In genomic region chr22:28892175-28892731, GRCh38 we compare ENCODE assay signal across 17 cellular contexts. TPM values are rescaled to one million over a fixed set of nuclear protein-coding genes. Genes with fewer than 3 reads are reported as not detected.
A peak's percentile ranks its signal among the peaks of the same experiment; 100 is the strongest.
DNase-seq lines count a peak whose midpoint lies in the region; ATAC-seq, FAIRE-seq and TF ChIP-seq lines count a peak whose summit lies in the region.
"Had no signal": no experiment of that assay in that cellular context is flagged by ENCODE, and none has a peak within 500 bp of the region (broad histone marks: within the 10 kb centered on the region; RNA-seq: fewer than 3 reads in every experiment).

No MANE protein-coding gene starts in this region.

- no peak for TF ChIP-seq RAD21 in K562 (CRISPR knock-in tag; conservative IDR thresholded peaks at IDR 0.05 in 1 of 2, IDR thresholded peaks at IDR 0.05 in 1 of 2)

- H3K27me3 Mint-ChIP-seq in stimulated activated naive CD8-positive, alpha-beta T cell treated with anti-CD3 and anti-CD28 coated beads, Interleukin-15, amount 100 ng/mL, for 72 hours, result peaks cover 28% of the 10 kb centered on the region

- in situ Hi-C loops in K562 (cut with MboI), result no loop called here
- in situ Hi-C loops in G401 (cut with HindIII; ENCODE audit: low sequenced_read_pairs), result no loop called here

- POLR2A ChIA-PET in K562 (lab: Yijun Ruan, JAX), result no interaction called here
- POLR2A ChIA-PET in A673 (lab: Charles Lee; ENCODE audit: low non-redundant PET), result no interaction called here

- peaks cover 34% of the 10 kb centered on the region for H3K79me2 ChIP-seq in K562 (ENCODE audit: control insufficient read depth, insufficient read depth, low read length)

- no peak for TF ChIP-seq EP300 in K562 (IDR thresholded peaks at IDR 0.05; ENCODE audit: low read length)

- H3K4me1 ChIP-seq in K562 (replicated peaks in 1 of 2; ENCODE audit: control insufficient read depth in 2 of 2, insufficient read depth in 2 of 2, low read length in 2 of 2) (peaks cover 0 to 6% of the 10 kb centered on the region in 2 experiments; a peak in 2 of 5 replicates), right lobe of liver (peaks cover 0 to 20% (median 0%) of the 10 kb centered on the region in 4 donors), A673 (ENCODE audit: insufficient read depth, low read length, poor library complexity, severe bottlenecking) (no peaks in the 10 kb centered on the region)

- intact Hi-C loops in K562 (cut with micrococcal nuclease) (no loop called here), right lobe of liver (cut with DNase I) (no loop called here), A673 (cut with micrococcal nuclease; ENCODE audit: unreplicated experiment) (no loop called here)

- H3K27ac ChIP-seq in K562 (ENCODE audit: extremely low read depth, low read depth, low read length) (no peak overlapping the region), right lobe of liver (no peak overlapping the region), A673 (ENCODE audit: low read depth, low read length, poor library complexity, severe bottlenecking) (no peak overlapping the region)
- H3K27ac ChIP-seq: coronary artery, thoracic aorta, VCaP had no signal

- H3K4me3 ChIP-seq in K562 (no peak overlapping the region), right lobe of liver (no peak overlapping the region), A673 (ENCODE audit: low read depth, low read length, poor library complexity, severe bottlenecking) (no peak overlapping the region)
- H3K4me3 ChIP-seq: coronary artery, thoracic aorta had no signal

- TF ChIP-seq CTCF in K562 (IDR thresholded peaks at IDR 0.05 in 2 of 3, conservative IDR thresholded peaks at IDR 0.05 in 1 of 3; ENCODE audit: insufficient read depth in 2 of 3, low read depth in 1 of 3, low read length in 3 of 3), result no peak
- no peak for TF ChIP-seq CTCF in right lobe of liver (IDR thresholded peaks at IDR 0.05)
- no peak for TF ChIP-seq CTCF in omental fat pad (IDR thresholded peaks at IDR 0.05)
- TF ChIP-seq CTCF in A673 (conservative IDR thresholded peaks at IDR 0.05; ENCODE audit: low read depth, low read length), result no peak

- DNase-seq in stimulated activated naive CD8-positive, alpha-beta T cell treated with anti-CD3 and anti-CD28 coated beads, Interleukin-15, Interleukin-2, amounts not matched to agents 100 U/mL and 50 U/mL, for 24 hours, result no peak
- no peak for DNase-seq in stimulated activated naive CD8-positive, alpha-beta T cell treated with anti-CD3 and anti-CD28 coated beads, Interleukin-15, amount 100 ng/mL, for 72 hours
- no peak for DNase-seq in K562 (ENCODE audit: extremely low read depth in 1 of 4, low spot score in 3 of 4)
- no peak for DNase-seq in right lobe of liver
- no peak for DNase-seq in urothelium cell line (ENCODE audit: low spot score)
- no peak for DNase-seq in G401 (ENCODE audit: low spot score)
- no peak for DNase-seq in omental fat pad (ENCODE audit: low spot score)
- no peak for DNase-seq in A673 (ENCODE audit: low spot score)
- DNase-seq: activated effector memory CD4-positive, alpha-beta T cell treated with Interleukin-2 at 50 U/mL for 16 hours; anterior cingulate cortex; NCI-H2081; NCI-H748 treated with DMSO at 0.1 percent for 48 hours; stimulated activated CD4-positive, alpha-beta T cell treated with anti-CD3 and anti-CD28 coated beads, Interleukin-4, amount 100 ng/mL, for 1 hour had no signal

- H3K27ac Mint-ChIP-seq in stimulated activated naive CD8-positive, alpha-beta T cell treated with anti-CD3 and anti-CD28 coated beads, Interleukin-15, amount 100 ng/mL, for 72 hours, result no peak overlapping the region

- TF ChIP-seq POLR2A in K562 (conservative IDR thresholded peaks at IDR 0.05) (no peak), right lobe of liver (IDR thresholded peaks at IDR 0.05) (no peak)

- H3K4me1 Mint-ChIP-seq in stimulated activated naive CD8-positive, alpha-beta T cell treated with anti-CD3 and anti-CD28 coated beads, Interleukin-15, amount 100 ng/mL, for 72 hours, result peaks cover 21% of the 10 kb centered on the region

- H3K4me3 Mint-ChIP-seq in stimulated activated naive CD8-positive, alpha-beta T cell treated with anti-CD3 and anti-CD28 coated beads, Interleukin-15, amount 100 ng/mL, for 72 hours, result no peak overlapping the region

- no peaks in the 10 kb centered on the region; the same call in 1 of the 2 replicates for H4K20me1 ChIP-seq in K562 (replicated peaks; ENCODE audit: control insufficient read depth, insufficient read depth, low read length)

- no peak overlapping the region for H3K4me2 ChIP-seq in K562 (ENCODE audit: insufficient read depth, low read length)

- H3K9ac ChIP-seq in K562 (ENCODE audit: insufficient read depth in 1 of 2, low read depth in 2 of 2, low read length in 2 of 2), result no peak overlapping the region

- H2AFZ ChIP-seq in K562 (ENCODE audit: low read depth, low read length), result no peak overlapping the region

- H3K9me3 ChIP-seq in K562 (replicated peaks; ENCODE audit: control insufficient read depth, insufficient read depth, low read depth, low read length) (no peaks in the 10 kb centered on the region), right lobe of liver (no peaks in the 10 kb centered on the region), A673 (ENCODE audit: low read depth, low read length, poor library complexity, severe bottlenecking) (no peaks in the 10 kb centered on the region)
- H3K9me3 ChIP-seq: thoracic aorta had no signal

- FAIRE-seq in K562 (lab: Jason Lieb, UNC) (no peak), urothelium cell line (lab: Jason Lieb, UNC) (peak; percentile 9)

- H3K9me1 ChIP-seq in K562 (ENCODE audit: control insufficient read depth, insufficient read depth, low read length), result no peaks in the 10 kb centered on the region

- H3K36me3 ChIP-seq in K562 (ENCODE audit: control insufficient read depth, insufficient read depth, low read length) (no peaks in the 10 kb centered on the region), right lobe of liver (no peaks in the 10 kb centered on the region), A673 (ENCODE audit: insufficient read depth, low read length, poor library complexity, severe bottlenecking) (no peaks in the 10 kb centered on the region)
- H3K36me3 ChIP-seq: thoracic aorta had no signal

- ATAC-seq in stimulated activated naive CD8-positive, alpha-beta T cell treated with anti-CD3 and anti-CD28 coated beads, Interleukin-15, Interleukin-2, amounts not matched to agents 100 U/mL and 50 U/mL, for 24 hours, result peak; percentile 9
- ATAC-seq in stimulated activated naive CD8-positive, alpha-beta T cell treated with anti-CD3 and anti-CD28 coated beads, Interleukin-15, amount 100 ng/mL, for 72 hours, result no peak
- ATAC-seq in K562, result peak; percentile 75
- ATAC-seq in right lobe of liver, result peak in 3 of 4 donors; percentile 26 to 38 (median 26)
- ATAC-seq in omental fat pad (ENCODE audit: low FRiP score), result no peak
- ATAC-seq: sciatic nerve had no signal

- WGBS in K562 (ENCODE audit: insufficient coverage, low coverage, missing lambda C conversion rate), result 32% methylated on average over 4 of the region's 5 CpGs
- WGBS in right lobe of liver (ENCODE audit: insufficient coverage, low coverage, low lambda C conversion rate, missing lambda C conversion rate), result 50% methylated on average over 3 of the region's 5 CpGs

- H3K27me3 ChIP-seq in K562 (ENCODE audit: control insufficient read depth in 2 of 2, insufficient read depth in 2 of 2, low read length in 2 of 2), result no peaks in the 10 kb centered on the region
- no peaks in the 10 kb centered on the region for H3K27me3 ChIP-seq in right lobe of liver
- no peaks in the 10 kb centered on the region for H3K27me3 ChIP-seq in A673 (replicated peaks; ENCODE audit: insufficient read depth, low read depth, low read length, poor library complexity)

- CTCF ChIA-PET in K562 (lab: Yijun Ruan, JAX; ENCODE audit: low intra/inter-chr PET ratio), result no interaction called here
- CTCF ChIA-PET in A673 (lab: Charles Lee), result no interaction called here

- BruUV-seq in K562 (replicated peaks; lab: Mats Ljungman, UMichigan), result no TSS peak
- no TSS peak for BruUV-seq in A673 (replicated peaks; lab: Mats Ljungman, UMichigan)

- no peaks in the 10 kb centered on the region for H3K9me3 Mint-ChIP-seq in stimulated activated naive CD8-positive, alpha-beta T cell treated with anti-CD3 and anti-CD28 coated beads, Interleukin-15, amount 100 ng/mL, for 72 hours

TF ChIP-seq in K562, 482 proteins besides CTCF, POLR2A, EP300 and RAD21 (continues in another document):
- TF ChIP-seq, protein P1, sequence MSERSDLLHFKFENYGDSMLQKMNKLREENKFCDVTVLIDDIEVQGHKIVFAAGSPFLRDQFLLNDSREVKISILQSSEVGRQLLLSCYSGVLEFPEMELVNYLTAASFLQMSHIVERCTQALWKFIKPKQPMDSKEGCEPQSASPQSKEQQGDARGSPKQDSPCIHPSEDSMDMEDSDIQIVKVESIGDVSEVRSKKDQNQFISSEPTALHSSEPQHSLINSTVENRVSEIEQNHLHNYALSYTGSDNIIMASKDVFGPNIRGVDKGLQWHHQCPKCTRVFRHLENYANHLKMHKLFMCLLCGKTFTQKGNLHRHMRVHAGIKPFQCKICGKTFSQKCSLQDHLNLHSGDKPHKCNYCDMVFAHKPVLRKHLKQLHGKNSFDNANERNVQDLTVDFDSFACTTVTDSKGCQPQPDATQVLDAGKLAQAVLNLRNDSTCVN (CRISPR knock-in tag; IDR thresholded peaks at IDR 0.05), result no peak

RNA-seq across cellular contexts. Expression of gene ZNRF3, which starts 8.9 kb away (rescaled TPM):
- total RNA-seq in K562 (2011; cell fraction: chromatin; rRNA removed; ENCODE audit: low replicate concordance), result 2.4 and 5.4 TPM in 2 replicates
- total RNA-seq in K562 (2011; cell fraction: nucleolus; rRNA removed), result 7.5 and 8.0 TPM in 2 replicates
- total RNA-seq in K562 (2011; cell fraction: nucleoplasm; rRNA removed), result 4.6 and 5.8 TPM in 2 replicates
- 2.6 and 3.5 TPM in 2 replicates for total RNA-seq in K562 (2014; rRNA removed)
- 1.5 and 1.6 TPM in 2 replicates for total RNA-seq in K562 (2014; rRNA removed; fragmentation: Illumina TruSeq; extraction: Trizol)
- total RNA-seq in K562 (2015; rRNA removed; fragmentation: Illumina TruSeq; extraction: Trizol), result 2.0 and 2.3 TPM in 2 replicates
- total RNA-seq in K562 (2021), result 5.9 and 6.1 TPM in 2 replicates
- polyA plus RNA-seq in K562 (2011; rRNA removed), result 1.0 and 1.1 TPM in 2 replicates
- 1.3 and 3.8 TPM in 2 replicates for polyA plus RNA-seq in K562 (2011; cell fraction: cytosol; rRNA removed)
- 1.4 and 3.9 TPM in 2 replicates for polyA plus RNA-seq in K562 (2011; cell fraction: nucleus; rRNA removed)
- 1.9 and 2.3 TPM in 2 replicates for polyA plus RNA-seq in K562 (2012)
- 1.7 and 2.4 TPM in 2 replicates for polyA plus RNA-seq in K562 (2014; fragmentation: Illumina TruSeq; extraction: Trizol)
- polyA plus RNA-seq in K562 (2014; fragmentation: Nextera tagmentation; extraction: Ambion mirVana), result under 1 TPM; 0.41 to 0.58 TPM
- polyA plus RNA-seq in K562 (2014; rRNA removed), result 2.9 and 4.2 TPM in 2 replicates
- polyA minus RNA-seq in K562 (2011; rRNA and poly(A)+ RNA removed), result 1.3 and 1.4 TPM in 2 replicates
- 2.4 and 3.9 TPM in 2 replicates for polyA minus RNA-seq in K562 (2011; cell fraction: cytosol; rRNA and poly(A)+ RNA removed)
- polyA minus RNA-seq in K562 (2011; cell fraction: nucleus; rRNA and poly(A)+ RNA removed), result 1.6 and 2.0 TPM in 2 replicates
- total RNA-seq in right lobe of liver, result 1 to 10 TPM; 5.8 to 9.2 (median 6.9) TPM
- total RNA-seq in G401 (2014; rRNA removed; shearing (Covaris generic)), result 11.9 and 13.8 TPM in 2 replicates
- 10 to 100 TPM in 1 of 4 donors, 1 to 10 TPM in 3; 7.7 to 14.4 (median 8.2) TPM for total RNA-seq in omental fat pad
- total RNA-seq in A673 (2021), result 11.9 and 13.0 TPM in 2 replicates

Comparison
In these comparisons a context has a peak if more than half of its experiments do, and no peak if none do; other contexts are left out.
1. ATAC-seq: peak in stimulated activated naive CD8-positive, alpha-beta T cell treated with anti-CD3 and anti-CD28 coated beads, Interleukin-15, Interleukin-2, amounts not matched to agents 100 U/mL and 50 U/mL, for 24 hours (single experiment), K562 (single experiment) and right lobe of liver (3 of 4); none in stimulated activated naive CD8-positive, alpha-beta T cell treated with anti-CD3 and anti-CD28 coated beads, Interleukin-15, amount 100 ng/mL, for 72 hours (single experiment) and omental fat pad (single experiment).